22 cellular contexts compared by ENCODE assay signal in genomic region chr3:122964844-122965243, GRCh38.
"Had no signal": no experiment of that assay in that cellular context is flagged by ENCODE, and none has a peak within 500 bp of the region (broad histone marks: within the 10 kb centered on the region; RNA-seq: fewer than 3 reads in every experiment).

No MANE protein-coding gene starts in this region.

- H3K27me3 ChIP-seq: body of pancreas, transverse colon had no signal

- H3K4me1 ChIP-seq: body of pancreas, transverse colon had no signal

- H3K27ac Mint-ChIP-seq: activated CD8-positive, alpha-beta T cell treated with anti-CD3 and anti-CD28 coated beads for 36 hours; activated naive CD8-positive, alpha-beta T cell treated with anti-CD3 and anti-CD28 coated beads for 36 hours; activated T-cell treated with anti-CD3 and anti-CD28 coated beads, Interleukin-2, amount 50 U/mL, for 72 hours; WTC11 had no signal

- H3K4me3 Mint-ChIP-seq: activated CD8-positive, alpha-beta T cell treated with anti-CD3 and anti-CD28 coated beads for 36 hours; activated naive CD8-positive, alpha-beta T cell treated with anti-CD3 and anti-CD28 coated beads for 36 hours; activated T-cell treated with anti-CD3 and anti-CD28 coated beads, Interleukin-2, amount 50 U/mL, for 72 hours; central memory CD8-positive, alpha-beta T cell; naive B cell; WTC11 had no signal

- H3K9me3 Mint-ChIP-seq: activated CD8-positive, alpha-beta T cell treated with anti-CD3 and anti-CD28 coated beads for 36 hours; activated naive CD8-positive, alpha-beta T cell treated with anti-CD3 and anti-CD28 coated beads for 36 hours; activated T-cell treated with anti-CD3 and anti-CD28 coated beads, Interleukin-2, amount 50 U/mL, for 72 hours; central memory CD8-positive, alpha-beta T cell; naive B cell; WTC11 had no signal

- DNase-seq: activated CD4-positive, alpha-beta T cell treated with anti-CD3 and anti-CD28 coated beads for 4 hours; activated CD8-positive, alpha-beta T cell treated with anti-CD3 and anti-CD28 coated beads for 36 hours; activated naive CD8-positive, alpha-beta T cell treated with anti-CD3 and anti-CD28 coated beads for 36 hours; activated T-cell treated with anti-CD3 and anti-CD28 coated beads, Interleukin-2, amount 50 U/mL, for 72 hours; amygdala; body of pancreas; effector CD4-positive, alpha-beta T cell; foreskin melanocyte; mammary epithelial cell; naive B cell; retina; stimulated activated CD4-positive, alpha-beta T cell treated with anti-CD3 and anti-CD28 coated beads, Interleukin-15, amount 100 ng/mL, for 24 hours; stimulated activated CD4-positive, alpha-beta T cell treated with anti-CD3 and anti-CD28 coated beads, Interleukin-4, amount 100 ng/mL, for 1 hour; stimulated activated naive CD4-positive, alpha-beta T cell treated with Interleukin-2 at 50 U/mL for 16 hours; substantia nigra; T-helper 2 cell; transverse colon had no signal

- H3K9me3 ChIP-seq: body of pancreas, neutrophil, transverse colon had no signal

- H3K36me3 ChIP-seq: neutrophil, transverse colon had no signal

- H3K4me3 ChIP-seq: body of pancreas, coronary artery, skin epidermis, transverse colon had no signal

- H3K4me1 Mint-ChIP-seq: activated naive CD8-positive, alpha-beta T cell treated with anti-CD3 and anti-CD28 coated beads for 36 hours; central memory CD8-positive, alpha-beta T cell; naive B cell had no signal

- H3K27ac ChIP-seq: body of pancreas, neutrophil, skin epidermis, transverse colon had no signal

- H3K36me3 Mint-ChIP-seq: activated naive CD8-positive, alpha-beta T cell treated with anti-CD3 and anti-CD28 coated beads for 36 hours; naive B cell; WTC11 had no signal

- H3K27me3 Mint-ChIP-seq: activated naive CD8-positive, alpha-beta T cell treated with anti-CD3 and anti-CD28 coated beads for 36 hours had no signal
